Comparison of ENCODE assay signal across 1 cellular context in genomic region chr2:144459937-144460336, GRCh38.
TF ChIP-seq lines count a peak whose summit lies in the region.

No MANE protein-coding gene starts in this region.

TF ChIP-seq in GM23338, 12 proteins besides CTCF, POLR2A, EP300 and RAD21 (continued from another document):
- no peak for TF ChIP-seq ZNF462 (CRISPR knock-in tag; IDR thresholded peaks at IDR 0.05)
- TF ChIP-seq POLR2AphosphoS5 (IDR thresholded peaks at IDR 0.05; ENCODE audit: low read depth) = no peak
- no peak for TF ChIP-seq ZNF331 (CRISPR knock-in tag; IDR thresholded peaks at IDR 0.05; ENCODE audit: low read depth)
